ENCODE assay signal across 8 cellular contexts in genomic region chr12:24562761-24563392, GRCh38.
A peak's percentile ranks its signal among the peaks of the same experiment; 100 is the strongest.
DNase-seq lines count a peak whose midpoint lies in the region; ATAC-seq, FAIRE-seq and TF ChIP-seq lines count a peak whose summit lies in the region.

No MANE protein-coding gene starts in this region.

- peaks cover 40% of the 10 kb centered on the region for H3K27me3 ChIP-seq in BE2C
- H3K27me3 ChIP-seq in naive thymus-derived CD4-positive, alpha-beta T cell (ENCODE audit: control insufficient read depth in 2 of 2, insufficient read depth in 2 of 2, low read length in 2 of 2), result peaks cover 0 to 8% of the 10 kb centered on the region in 2 donors

- peaks cover 12% of the 10 kb centered on the region for H3K4me1 Mint-ChIP-seq in T-helper 17 cell
- peaks cover 14 to 31% (median 25%) of the 10 kb centered on the region in 7 donors for H3K4me1 Mint-ChIP-seq in naive thymus-derived CD4-positive, alpha-beta T cell

- peak overlapping the region; percentile 94 for H3K4me3 Mint-ChIP-seq in T-helper 17 cell
- H3K4me3 Mint-ChIP-seq in naive thymus-derived CD4-positive, alpha-beta T cell, result peak overlapping the region in 9 of 10 donors; percentile 63 to 93 (median 73)

- no peak for FAIRE-seq in H54 (lab: Jason Lieb, UNC)

- H3K36me3 Mint-ChIP-seq in T-helper 17 cell (ENCODE audit: low read depth), result peaks cover 8% of the 10 kb centered on the region
- peaks cover 0 to 12% (median 0%) of the 10 kb centered on the region in 5 donors for H3K36me3 Mint-ChIP-seq in naive thymus-derived CD4-positive, alpha-beta T cell

- no peak overlapping the region for H2AFZ ChIP-seq in OCI-LY7 (ENCODE audit: low read length)

- DNase-seq in BE2C, result peak; percentile 33
- peak; percentile 14 for DNase-seq in H54 (ENCODE audit: insufficient read length, low spot score)
- DNase-seq in T-helper 17 cell, result no peak
- DNase-seq in fibroblast of peridontal ligament (ENCODE audit: extremely low read depth), result peak; percentile 44
- peak in 1 of 9 donors; percentile 33 for DNase-seq in naive thymus-derived CD4-positive, alpha-beta T cell
- no peak for DNase-seq in OCI-LY7 (ENCODE audit: low spot score)
- no peak for DNase-seq in CD1c-positive myeloid dendritic cell (ENCODE audit: extremely low spot score)

- peak; percentile 30 for ATAC-seq in T-helper 17 cell
- ATAC-seq in naive thymus-derived CD4-positive, alpha-beta T cell, result peak; percentile 29
- no peak for ATAC-seq in GM21786 (IDR thresholded peaks at IDR 0.05; ENCODE audit: unreplicated experiment)

- no peak overlapping the region for H3K4me2 ChIP-seq in OCI-LY7 (ENCODE audit: low read length)

- POLR2A ChIA-PET in naive thymus-derived CD4-positive, alpha-beta T cell (lab: Charles Lee), result no interaction called here
- POLR2A ChIA-PET in OCI-LY7 (lab: Charles Lee), result no interaction called here

- peaks cover 76% of the 10 kb centered on the region for H3K27me3 Mint-ChIP-seq in T-helper 17 cell
- peaks cover 65 to 74% (median 69%) of the 10 kb centered on the region in 5 donors for H3K27me3 Mint-ChIP-seq in naive thymus-derived CD4-positive, alpha-beta T cell

- H3K27ac ChIP-seq in naive thymus-derived CD4-positive, alpha-beta T cell (ENCODE audit: low read depth, low read length), result no peak overlapping the region
- no peak overlapping the region for H3K27ac ChIP-seq in OCI-LY7 (ENCODE audit: low read depth, low read length, poor library complexity, severe bottlenecking)

- H3K4me3 ChIP-seq in BE2C (ENCODE audit: low read depth, low read length) (peak overlapping the region; percentile 59), OCI-LY7 (ENCODE audit: low read depth, low read length, poor library complexity, severe bottlenecking) (no peak overlapping the region)
- H3K4me3 ChIP-seq in naive thymus-derived CD4-positive, alpha-beta T cell (ENCODE audit: low read length), result no peak overlapping the region

- H3K36me3 ChIP-seq in BE2C (no peaks in the 10 kb centered on the region), OCI-LY7 (ENCODE audit: insufficient read depth, low read length) (no peaks in the 10 kb centered on the region)
- no peaks in the 10 kb centered on the region for H3K36me3 ChIP-seq in naive thymus-derived CD4-positive, alpha-beta T cell (ENCODE audit: control insufficient read depth in 2 of 3, insufficient read depth in 3 of 3, low read length in 3 of 3)

- BruUV-seq in OCI-LY7 (replicated peaks; lab: Mats Ljungman, UMichigan), result no TSS peak

- no peaks in the 10 kb centered on the region for H3K4me1 ChIP-seq in BE2C
- H3K4me1 ChIP-seq in naive thymus-derived CD4-positive, alpha-beta T cell (ENCODE audit: control insufficient read depth in 2 of 2, insufficient read depth in 2 of 2, low read length in 2 of 2), result no peaks in the 10 kb centered on the region
- H3K4me1 ChIP-seq in OCI-LY7 (ENCODE audit: insufficient read depth, low read length, poor library complexity, severe bottlenecking), result no peaks in the 10 kb centered on the region

- TF ChIP-seq POLR2A in H54 (IDR thresholded peaks at IDR 0.05; ENCODE audit: low read depth, low read length), result no peak

- TF ChIP-seq CTCF in BE2C (IDR thresholded peaks at IDR 0.05; ENCODE audit: low read depth, low read length) (no peak), OCI-LY7 (conservative IDR thresholded peaks at IDR 0.05; ENCODE audit: low read length) (no peak)

- peaks cover 0 to 4% (median 0%) of the 10 kb centered on the region in 11 donors for H3K9me3 Mint-ChIP-seq in naive thymus-derived CD4-positive, alpha-beta T cell

- H3K79me2 ChIP-seq in OCI-LY7 (ENCODE audit: insufficient read depth, low read depth, low read length), result no peaks in the 10 kb centered on the region

- intact Hi-C loops in naive thymus-derived CD4-positive, alpha-beta T cell (cut with micrococcal nuclease), result loop anchor here in 1 of 2 donors (5.0 kb wide), 1 partner anchor 274 kb away; no protein-coding TSS in a partner anchor
- intact Hi-C loops in OCI-LY7 (cut with micrococcal nuclease; ENCODE audit: unreplicated experiment), result no loop called here

- H3K9me2 ChIP-seq in OCI-LY7 (ENCODE audit: insufficient read depth, low read length), result no peaks in the 10 kb centered on the region

- no peak overlapping the region for H3K27ac Mint-ChIP-seq in T-helper 17 cell
- H3K27ac Mint-ChIP-seq in naive thymus-derived CD4-positive, alpha-beta T cell, result no peak overlapping the region

- H4K20me1 ChIP-seq in OCI-LY7 (ENCODE audit: insufficient read depth, low read length), result no peaks in the 10 kb centered on the region

- no peaks in the 10 kb centered on the region for H3K9me3 ChIP-seq in BE2C
- H3K9me3 ChIP-seq in T-helper 17 cell (ENCODE audit: control insufficient read depth, low read length, poor library complexity, severe bottlenecking), result no peaks in the 10 kb centered on the region
- H3K9me3 ChIP-seq in naive thymus-derived CD4-positive, alpha-beta T cell (ENCODE audit: control insufficient read depth in 2 of 3, low read length in 3 of 3), result no peaks in the 10 kb centered on the region
- H3K9me3 ChIP-seq in OCI-LY7 (ENCODE audit: low read length), result no peaks in the 10 kb centered on the region

- CTCF ChIA-PET in naive thymus-derived CD4-positive, alpha-beta T cell (lab: Charles Lee), result no interaction called here
- CTCF ChIA-PET in OCI-LY7 (lab: Charles Lee; ENCODE audit: unreplicated experiment), result no interaction called here

Comparison
In these comparisons a context has a peak if more than half of its experiments do, and no peak if none do; other contexts are left out.
1. DNase-seq: peak in BE2C (single experiment), H54 (single experiment) and fibroblast of peridontal ligament (single experiment); none in T-helper 17 cell (0 of 3), OCI-LY7 (single experiment) and CD1c-positive myeloid dendritic cell (single experiment).